ENCODE assay signal across 8 cellular contexts in the genomic region with DNA sequence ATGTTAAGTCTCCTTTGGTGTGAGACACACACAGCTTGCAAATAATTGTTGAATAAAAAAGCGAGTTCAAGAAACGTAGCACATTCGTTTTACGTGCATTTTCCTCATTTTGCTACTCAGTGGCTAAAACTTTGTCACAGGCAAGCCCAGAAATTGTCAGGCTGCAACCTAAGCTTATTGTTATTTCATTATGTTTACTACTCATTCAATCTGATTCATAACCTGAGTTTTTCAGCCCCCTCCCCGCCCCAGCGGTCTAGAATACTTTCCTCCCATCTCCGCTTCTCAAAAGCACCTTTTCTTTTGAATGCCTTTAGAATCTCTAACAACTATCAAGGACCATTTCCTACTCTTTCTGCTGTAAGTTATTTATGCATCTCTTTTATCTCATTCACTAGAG. TPM values are rescaled to one million over a fixed set of nuclear protein-coding genes. Genes with fewer than 3 reads are reported as not detected.
DNase-seq lines count a peak whose midpoint lies in the region; ATAC-seq and TF ChIP-seq lines count a peak whose summit lies in the region.

No MANE protein-coding gene starts in this region.

- DNase-seq in activated naive CD4-positive, alpha-beta T cell treated with anti-CD3 and anti-CD28 coated beads for 36 hours: peak; percentile 28
- no peak for DNase-seq in activated naive CD4-positive, alpha-beta T cell treated with anti-CD3 and anti-CD28 coated beads, Interleukin-2, amount 50 U/mL, for 16 hours
- DNase-seq in astrocyte of the cerebellum (ENCODE audit: low read depth) (no peak), lower lobe of right lung (no peak), type B pancreatic cell (ENCODE audit: extremely low spot score, unreplicated experiment) (no peak), Ammon's horn (ENCODE audit: low spot score) (no peak), kidney tubule cell (ENCODE audit: low spot score) (no peak), GM13977 (ENCODE audit: low spot score) (no peak)

- no peaks in the 10 kb centered on the region for H3K9me3 ChIP-seq in lower lobe of right lung

- ATAC-seq in lower lobe of right lung: no peak

- no peaks in the 10 kb centered on the region for H3K36me3 ChIP-seq in lower lobe of right lung

- H3K4me3 Mint-ChIP-seq in activated naive CD4-positive, alpha-beta T cell treated with anti-CD3 and anti-CD28 coated beads for 36 hours: peak overlapping the region; percentile 86
- H3K4me3 Mint-ChIP-seq in type B pancreatic cell: peak overlapping the region; percentile 90

- H3K9me3 Mint-ChIP-seq in activated naive CD4-positive, alpha-beta T cell treated with anti-CD3 and anti-CD28 coated beads for 36 hours: no peaks in the 10 kb centered on the region
- H3K9me3 Mint-ChIP-seq in type B pancreatic cell: no peaks in the 10 kb centered on the region

- H3K27me3 ChIP-seq in lower lobe of right lung (ENCODE audit: low read depth): no peaks in the 10 kb centered on the region

- CTCF ChIA-PET in activated naive CD4-positive, alpha-beta T cell treated with anti-CD3 and anti-CD28 coated beads for 36 hours (lab: Charles Lee): interaction anchor here (0.6 to 2.0 kb wide), 2 partner anchors 9 to 32 kb away, joined by 4 to 6 read pairs; no protein-coding TSS in a partner anchor

- H3K27ac ChIP-seq in lower lobe of right lung: no peak overlapping the region

- peak overlapping the region; percentile 93 for H3K27ac Mint-ChIP-seq in activated naive CD4-positive, alpha-beta T cell treated with anti-CD3 and anti-CD28 coated beads for 36 hours
- H3K27ac Mint-ChIP-seq in type B pancreatic cell: peak overlapping the region; percentile 82

- H3K27me3 Mint-ChIP-seq in activated naive CD4-positive, alpha-beta T cell treated with anti-CD3 and anti-CD28 coated beads for 36 hours (ENCODE audit: low read depth): peaks cover 3% of the 10 kb centered on the region
- H3K27me3 Mint-ChIP-seq in type B pancreatic cell: peaks cover 13% of the 10 kb centered on the region

- H3K4me1 Mint-ChIP-seq in activated naive CD4-positive, alpha-beta T cell treated with anti-CD3 and anti-CD28 coated beads for 36 hours (ENCODE audit: low read depth): peaks cover 52% of the 10 kb centered on the region
- H3K4me1 Mint-ChIP-seq in type B pancreatic cell (ENCODE audit: unreplicated experiment): peaks cover 35% of the 10 kb centered on the region

- H3K4me3 ChIP-seq in astrocyte of the cerebellum (ENCODE audit: low read depth, low read length) (peak overlapping the region; percentile 94), lower lobe of right lung (peak overlapping the region; percentile 86)

- intact Hi-C loops in activated naive CD4-positive, alpha-beta T cell treated with anti-CD3 and anti-CD28 coated beads for 36 hours (cut with micrococcal nuclease): loop anchor here (5.0 kb wide), 2 partner anchors 457 to 647 kb away; a partner anchor contains a TSS
- intact Hi-C loops in lower lobe of right lung (cut with DNase I): no loop called here

- TF ChIP-seq CTCF in astrocyte of the cerebellum (IDR thresholded peaks at IDR 0.05; ENCODE audit: low read depth, low read length, missing control alignments) (no peak), lower lobe of right lung (IDR thresholded peaks at IDR 0.05) (no peak), type B pancreatic cell (conservative IDR thresholded peaks at IDR 0.05) (no peak), GM13977 (IDR thresholded peaks at IDR 0.05; ENCODE audit: extremely low read depth, insufficient read depth, missing control alignments) (no peak)

- peaks cover 59% of the 10 kb centered on the region for H3K4me1 ChIP-seq in lower lobe of right lung

- in situ Hi-C loops in astrocyte of the cerebellum (cut with HindIII; ENCODE audit: low sequenced_read_pairs): no loop called here
- in situ Hi-C loops in GM13977 (cut with MboI; ENCODE audit: low pct_unique_long_range_greater_than_20kb, low sequenced_read_pairs, unreplicated experiment): no loop called here

- peaks cover 27% of the 10 kb centered on the region for H3K36me3 Mint-ChIP-seq in activated naive CD4-positive, alpha-beta T cell treated with anti-CD3 and anti-CD28 coated beads for 36 hours (ENCODE audit: low read depth)
- peaks cover 6% of the 10 kb centered on the region for H3K36me3 Mint-ChIP-seq in type B pancreatic cell

RNA-seq across cellular contexts. Expression of a gene that starts 1.1 kb away (rescaled TPM):
- 10 to 100 TPM; 21.6 to 25.3 TPM for total RNA-seq in activated naive CD4-positive, alpha-beta T cell treated with anti-CD3 and anti-CD28 coated beads for 36 hours
- total RNA-seq in lower lobe of right lung (22.8 TPM), type B pancreatic cell (ENCODE audit: low replicate concordance) (24.6 and 29.1 TPM in 2 replicates)
